In the genomic region with DNA sequence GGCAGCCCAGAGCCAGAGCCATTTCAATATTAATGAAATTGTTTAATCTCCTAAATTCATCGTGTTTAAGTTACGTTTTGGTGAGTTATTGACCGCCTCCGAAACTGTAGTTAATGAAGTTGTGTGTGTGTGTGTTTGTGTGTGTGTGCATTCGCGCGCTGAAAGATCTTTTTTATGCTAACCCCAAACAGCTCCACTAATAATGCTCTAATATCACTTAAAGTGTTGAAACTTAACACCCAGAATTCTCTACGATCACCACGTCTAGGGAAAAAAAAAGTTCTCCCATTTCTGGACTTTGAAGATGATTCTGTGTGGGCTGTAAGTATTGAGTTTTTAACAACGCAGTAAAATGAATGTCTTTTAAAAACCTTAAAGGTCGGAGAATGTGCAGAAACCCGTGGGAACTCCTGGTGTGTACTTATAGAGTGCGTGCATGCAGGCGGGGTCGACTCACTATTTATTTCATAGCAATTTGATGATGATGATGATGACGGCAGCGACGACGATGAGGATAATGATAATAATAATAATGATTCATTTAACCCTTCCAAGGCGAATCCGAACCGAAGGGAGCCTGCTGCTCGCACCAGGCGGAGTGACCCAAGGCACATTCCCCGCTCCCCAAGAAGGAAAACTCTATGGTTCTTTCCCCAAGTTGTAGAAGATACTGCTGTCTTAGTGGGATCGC, we compare ENCODE assay signal across 18 cellular contexts. TPM values are rescaled to one million over a fixed set of nuclear protein-coding genes. Genes with fewer than 3 reads are reported as not detected.
DNase-seq lines count a peak whose midpoint lies in the region; ATAC-seq, FAIRE-seq and TF ChIP-seq lines count a peak whose summit lies in the region.
"Had no signal": no experiment of that assay in that cellular context is flagged by ENCODE, and none has a peak within 500 bp of the region (broad histone marks: within the 10 kb centered on the region; RNA-seq: fewer than 3 reads in every experiment).

No MANE protein-coding gene starts in this region.

- H3K27ac ChIP-seq in HepG2 (ENCODE audit: extremely low read length, insufficient read depth, low read length) (no peak overlapping the region), right lobe of liver (no peak overlapping the region), right atrium auricular region (no peak overlapping the region)
- H3K27ac ChIP-seq: prostate gland, transverse colon, WERI-Rb-1 had no signal

- TF ChIP-seq POLR2A in HepG2 (IDR thresholded peaks at IDR 0.05; ENCODE audit: insufficient read depth in 1 of 2, low read depth in 2 of 2, low read length in 2 of 2): no peak
- no peak for TF ChIP-seq POLR2A in right lobe of liver (IDR thresholded peaks at IDR 0.05)

- H3K9ac ChIP-seq in HepG2 (ENCODE audit: insufficient read depth, low read depth, low read length): no peak overlapping the region

- TF ChIP-seq RAD21 in HepG2 (CRISPR knock-in tag; IDR thresholded peaks at IDR 0.05): no peak

- H3K36me3 Mint-ChIP-seq in activated CD8-positive, alpha-beta T cell treated with anti-CD3 and anti-CD28 coated beads for 36 hours (ENCODE audit: low read depth): peaks cover 6% of the 10 kb centered on the region
- H3K36me3 Mint-ChIP-seq: mesothelial cell of epicardium had no signal

- H3K27me3 Mint-ChIP-seq in activated CD8-positive, alpha-beta T cell treated with anti-CD3 and anti-CD28 coated beads for 36 hours: peaks cover 86% of the 10 kb centered on the region

- TF ChIP-seq CTCF in HepG2 (CRISPR knock-in tag; IDR thresholded peaks at IDR 0.05) (no peak), right lobe of liver (IDR thresholded peaks at IDR 0.05) (no peak), right atrium auricular region (IDR thresholded peaks at IDR 0.05) (no peak), foreskin fibroblast (IDR thresholded peaks at IDR 0.05; ENCODE audit: low read depth, low read length) (no peak)
- TF ChIP-seq CTCF in activated CD8-positive, alpha-beta T cell treated with anti-CD3 and anti-CD28 coated beads for 36 hours (IDR thresholded peaks at IDR 0.05): no peak

- H3K4me1 ChIP-seq in HepG2 (ENCODE audit: insufficient read depth, low read length) (0 out of 2 replicates have a peak, but pooled peaks cover 5% of the 10 kb centered on the region), right lobe of liver (peaks cover 0 to 31% (median 3%) of the 10 kb centered on the region in 4 donors), right atrium auricular region (peaks cover 0 to 30% of the 10 kb centered on the region in 2 donors)

- TF ChIP-seq EP300 in HepG2 (IDR thresholded peaks at IDR 0.05; ENCODE audit: low read depth in 2 of 2, low read length in 2 of 2) (no peak), HepG2 (CRISPR knock-in tag; IDR thresholded peaks at IDR 0.05; ENCODE audit: borderline replicate concordance) (no peak)

- no peaks in the 10 kb centered on the region for H4K20me1 ChIP-seq in HepG2 (ENCODE audit: insufficient read depth, low read length)

- no peak overlapping the region for H2AFZ ChIP-seq in HepG2 (ENCODE audit: low read length)

- peaks cover 38% of the 10 kb centered on the region for H3K4me1 Mint-ChIP-seq in activated CD8-positive, alpha-beta T cell treated with anti-CD3 and anti-CD28 coated beads for 36 hours (ENCODE audit: low read depth)

- no TSS peak for BruUV-seq in HepG2 (replicated peaks; lab: Mats Ljungman, UMichigan)

- CTCF ChIA-PET in HepG2 (lab: Yijun Ruan, JAX; ENCODE audit: low intra/inter-chr PET ratio, low total read pairs): no interaction called here
- CTCF ChIA-PET in activated CD8-positive, alpha-beta T cell treated with anti-CD3 and anti-CD28 coated beads for 36 hours (lab: Charles Lee): interaction anchor here (0.9 to 2.0 kb wide), 7 partner anchors 9 to 175 kb away, joined by 3 to 17 read pairs (median 5); no protein-coding TSS in a partner anchor

- ATAC-seq in HepG2 (no peak), right lobe of liver (no peak), HG02852 (IDR thresholded peaks at IDR 0.05; ENCODE audit: unreplicated experiment) (no peak), GM21825 (IDR thresholded peaks at IDR 0.05; ENCODE audit: unreplicated experiment) (no peak)
- no peak for ATAC-seq in activated CD8-positive, alpha-beta T cell treated with anti-CD3 and anti-CD28 coated beads for 36 hours
- ATAC-seq: GM12878 had no signal

- no peak overlapping the region for H3K4me3 ChIP-seq in HepG2 (replicated peaks in 1 of 3; ENCODE audit: insufficient read depth in 1 of 3, low read depth in 2 of 3, low read length in 3 of 3)
- no peak overlapping the region for H3K4me3 ChIP-seq in right lobe of liver
- H3K4me3 ChIP-seq in iPS-18c (ENCODE audit: insufficient read depth, low read depth, low read length): peak overlapping the region; percentile 53
- H3K4me3 ChIP-seq in right atrium auricular region: no peak overlapping the region
- no peak overlapping the region for H3K4me3 ChIP-seq in foreskin fibroblast (ENCODE audit: low read depth in 1 of 2, low read length in 2 of 2)
- H3K4me3 ChIP-seq: GM12878, prostate gland, transverse colon had no signal

- H3K27me3 ChIP-seq in HepG2 (ENCODE audit: control insufficient read depth in 1 of 2, insufficient read depth in 2 of 2, low read length in 2 of 2): peaks cover 16 to 92% of the 10 kb centered on the region in 2 experiments
- H3K27me3 ChIP-seq in right lobe of liver: peaks cover 39 to 78% of the 10 kb centered on the region in 2 donors
- H3K27me3 ChIP-seq in right atrium auricular region: peaks cover 71 to 91% of the 10 kb centered on the region in 2 donors

- no peak overlapping the region for H3K4me3 Mint-ChIP-seq in activated CD8-positive, alpha-beta T cell treated with anti-CD3 and anti-CD28 coated beads for 36 hours

- H3K4me2 ChIP-seq in HepG2 (ENCODE audit: low read depth, low read length): no peak overlapping the region

- in situ Hi-C loops in HepG2 (cut with HindIII; ENCODE audit: extremely low pct_ligation_motif_present, low pct_unique_long_range_greater_than_20kb): no loop called here

- DNase-seq in HepG2 (ENCODE audit: low spot score) (no peak), right lobe of liver (no peak), right atrium auricular region (ENCODE audit: low spot score) (no peak), foreskin fibroblast (no peak)
- peak; percentile 7 for DNase-seq in activated CD8-positive, alpha-beta T cell treated with anti-CD3 and anti-CD28 coated beads for 36 hours
- DNase-seq: foreskin melanocyte, islet precursor cell, NCI-H1105, NCI-H2171 treated with DMSO at 0.1 percent for 48 hours, transverse colon, WERI-Rb-1 had no signal

- POLR2A ChIA-PET in HepG2 (lab: Yijun Ruan, JAX): no interaction called here
- POLR2A ChIA-PET in activated CD8-positive, alpha-beta T cell treated with anti-CD3 and anti-CD28 coated beads for 36 hours (lab: Charles Lee): no interaction called here

- FAIRE-seq in HepG2 (lab: Jason Lieb, UNC): no peak
- FAIRE-seq: GM12878 had no signal

- 63% methylated on average over 26 of the region's 26 CpGs for WGBS in HepG2 (ENCODE audit: low lambda C conversion rate)
- WGBS in right lobe of liver (ENCODE audit: insufficient coverage, low coverage, low lambda C conversion rate, missing lambda C conversion rate): 12% methylated on average over 26 of the region's 26 CpGs

- H3K9me3 ChIP-seq in HepG2 (ENCODE audit: low read length) (no peaks in the 10 kb centered on the region), right lobe of liver (no peaks in the 10 kb centered on the region), iPS-18c (ENCODE audit: control insufficient read depth, insufficient read depth, low read length) (no peaks in the 10 kb centered on the region), right atrium auricular region (no peaks in the 10 kb centered on the region)
- H3K9me3 ChIP-seq: prostate gland, transverse colon had no signal

- H3K79me2 ChIP-seq in HepG2 (ENCODE audit: insufficient read depth, low read length): no peaks in the 10 kb centered on the region

- peaks cover 6% of the 10 kb centered on the region for H3K9me3 Mint-ChIP-seq in activated CD8-positive, alpha-beta T cell treated with anti-CD3 and anti-CD28 coated beads for 36 hours
- H3K9me3 Mint-ChIP-seq: mesothelial cell of epicardium had no signal

- no peaks in the 10 kb centered on the region for H3K36me3 ChIP-seq in HepG2 (replicated peaks in 1 of 2; ENCODE audit: control insufficient read depth in 1 of 2, insufficient read depth in 2 of 2, low read length in 2 of 2)
- H3K36me3 ChIP-seq in right lobe of liver: no peaks in the 10 kb centered on the region
- no peaks in the 10 kb centered on the region for H3K36me3 ChIP-seq in right atrium auricular region
- H3K36me3 ChIP-seq: prostate gland, transverse colon, WERI-Rb-1 had no signal

- intact Hi-C loops in HepG2 (cut with micrococcal nuclease; ENCODE audit: unreplicated experiment): no loop called here
- intact Hi-C loops in right lobe of liver (cut with DNase I): no loop called here
- intact Hi-C loops in activated CD8-positive, alpha-beta T cell treated with anti-CD3 and anti-CD28 coated beads for 36 hours (cut with micrococcal nuclease): loop anchor here (5.0 kb wide), 1 partner anchor 85 kb away; no protein-coding TSS in a partner anchor

- no peak overlapping the region for H3K27ac Mint-ChIP-seq in activated CD8-positive, alpha-beta T cell treated with anti-CD3 and anti-CD28 coated beads for 36 hours
- H3K27ac Mint-ChIP-seq: mesothelial cell of epicardium had no signal

RNA-seq across cellular contexts. Expression of a gene that starts 1.4 kb away (rescaled TPM):
- total RNA-seq in HepG2 (2016; rRNA removed; fragmentation: Illumina TruSeq; extraction: Trizol) (not detected in 2 replicates), right lobe of liver (not detected), right atrium auricular region (not detected)
- not detected in 2 replicates for total RNA-seq in HepG2 (2016; cell fraction: cytosol; rRNA removed; fragmentation: Illumina TruSeq; extraction: Trizol; ENCODE audit: low read depth)
- total RNA-seq in HepG2 (2016; cell fraction: insoluble cytoplasmic fraction; rRNA removed; fragmentation: Illumina TruSeq; extraction: Trizol): not detected in 2 replicates
- not detected in 2 replicates for total RNA-seq in HepG2 (2016; cell fraction: membrane; rRNA removed; fragmentation: Illumina TruSeq; extraction: Trizol)
- total RNA-seq in HepG2 (2016; cell fraction: nucleus; rRNA removed; fragmentation: Illumina TruSeq; extraction: Trizol): not detected in 2 replicates
- not detected in 2 replicates for polyA plus RNA-seq in HepG2 (2011; rRNA removed)
- not detected in 2 replicates for polyA plus RNA-seq in HepG2 (2011; cell fraction: cytosol; rRNA removed)
- not detected in 2 replicates for polyA plus RNA-seq in HepG2 (2011; cell fraction: nucleus; rRNA removed)
- polyA plus RNA-seq in HepG2 (2012): not detected in 2 replicates
- not detected in 2 replicates for polyA plus RNA-seq in HepG2 (2016; cell fraction: cytosol; fragmentation: Illumina TruSeq; extraction: Trizol; ENCODE audit: low read depth)
- polyA plus RNA-seq in HepG2 (2016; cell fraction: insoluble cytoplasmic fraction; fragmentation: Illumina TruSeq; extraction: Trizol; ENCODE audit: low read depth): not detected in 2 replicates
- polyA plus RNA-seq in HepG2 (2016; cell fraction: membrane; fragmentation: Illumina TruSeq; extraction: Trizol; ENCODE audit: low read depth): not detected in 2 replicates
- not detected in 2 replicates for polyA plus RNA-seq in HepG2 (2016; cell fraction: nucleus; fragmentation: Illumina TruSeq; extraction: Trizol; ENCODE audit: insufficient read depth, low read depth)
- not detected in 2 replicates for polyA minus RNA-seq in HepG2 (2011; rRNA and poly(A)+ RNA removed; ENCODE audit: low replicate concordance)
- not detected in 2 replicates for polyA minus RNA-seq in HepG2 (2011; cell fraction: cytosol; rRNA and poly(A)+ RNA removed)
- polyA minus RNA-seq in HepG2 (2011; cell fraction: nucleus; rRNA and poly(A)+ RNA removed): not detected in 2 replicates
- under 1 TPM; 0.13 to 0.36 TPM for total RNA-seq in activated CD8-positive, alpha-beta T cell treated with anti-CD3 and anti-CD28 coated beads for 36 hours
- total RNA-seq: GM12878, mesothelial cell of epicardium, prostate gland, transverse colon had no signal
- polyA plus RNA-seq: BJ, GM12878 had no signal
